In genomic region chr7:26305048-26305868, GRCh38 we compare ENCODE assay signal across 10 cellular contexts. TPM values are rescaled to one million over a fixed set of nuclear protein-coding genes. Genes with fewer than 3 reads are reported as not detected.
A peak's percentile ranks its signal among the peaks of the same experiment; 100 is the strongest.
DNase-seq lines count a peak whose midpoint lies in the region; ATAC-seq and TF ChIP-seq lines count a peak whose summit lies in the region.
"Had no signal": no experiment of that assay in that cellular context is flagged by ENCODE, and none has a peak within 500 bp of the region (broad histone marks: within the 10 kb centered on the region; RNA-seq: fewer than 3 reads in every experiment).

No MANE protein-coding gene starts in this region.

- H3K4me1 ChIP-seq in trophoblast cell (ENCODE audit: control insufficient read depth in 1 of 2, insufficient read depth in 2 of 2, low read length in 2 of 2) = peaks cover 8 to 22% of the 10 kb centered on the region in 2 experiments

- H4K12ac ChIP-seq in trophoblast cell (ENCODE audit: low read depth, low read length) = no peak overlapping the region

- peak overlapping the region; percentile 58 for H3K4me3 Mint-ChIP-seq in activated naive CD8-positive, alpha-beta T cell treated with anti-CD3 and anti-CD28 coated beads, Interleukin-2, amount 10 ng/mL, durations not matched to agents 7 days and 5 days

- H3K79me1 ChIP-seq in trophoblast cell (ENCODE audit: low read length) = peaks cover 11% of the 10 kb centered on the region

- peak overlapping the region; percentile 70 for H4K91ac ChIP-seq in trophoblast cell (ENCODE audit: low read depth, low read length)

- no peak overlapping the region for H3K14ac ChIP-seq in trophoblast cell (ENCODE audit: low read length)

- H3K79me2 ChIP-seq in trophoblast cell (ENCODE audit: control insufficient read depth, insufficient read depth, low read length, poor library complexity) = no peaks in the 10 kb centered on the region

- no peaks in the 10 kb centered on the region for H3K9me3 Mint-ChIP-seq in activated naive CD8-positive, alpha-beta T cell treated with anti-CD3 and anti-CD28 coated beads, Interleukin-2, amount 10 ng/mL, durations not matched to agents 7 days and 5 days

- no peak overlapping the region for H2AK5ac ChIP-seq in trophoblast cell (ENCODE audit: low read length)

- no peak overlapping the region for H2BK5ac ChIP-seq in trophoblast cell (ENCODE audit: low read depth, low read length, poor library complexity)

- H3K9me3 ChIP-seq in trophoblast cell (ENCODE audit: insufficient read depth, low read depth, low read length) = no peaks in the 10 kb centered on the region
- H3K9me3 ChIP-seq: MG63 had no signal

- DNase-seq in Kasumi-1 (lab: John Stamatoyannopoulos, UW) = peak; percentile 83 to 92
- no peak for DNase-seq in activated naive CD8-positive, alpha-beta T cell treated with anti-CD3 and anti-CD28 coated beads, Interleukin-2, amount 10 ng/mL, durations not matched to agents 7 days and 5 days
- DNase-seq in trophoblast cell = peak; percentile 76 to 95
- no peak for DNase-seq in dorsolateral prefrontal cortex
- DNase-seq in central memory CD4-positive, alpha-beta T cell = no peak
- DNase-seq in germinal center (ENCODE audit: low spot score) = no peak
- DNase-seq: MG63, RPMI8226 had no signal

- H4K8ac ChIP-seq in trophoblast cell (ENCODE audit: low read depth, low read length) = peak overlapping the region; percentile 58

- intact Hi-C loops in dorsolateral prefrontal cortex (cut with DNase I) = no loop called here

- peak overlapping the region; percentile 63 for H2BK120ac ChIP-seq in trophoblast cell (ENCODE audit: insufficient read depth, low read length, poor library complexity)

- H3K36me3 Mint-ChIP-seq in activated naive CD8-positive, alpha-beta T cell treated with anti-CD3 and anti-CD28 coated beads, Interleukin-2, amount 10 ng/mL, durations not matched to agents 7 days and 5 days = peaks cover 30% of the 10 kb centered on the region

- H3K27ac ChIP-seq in trophoblast cell (ENCODE audit: low read depth, low read length) (peak overlapping the region; percentile 10), dorsolateral prefrontal cortex (peak overlapping the region in 9 of 59 donors; percentile 7 to 76 (median 38))

- POLR2A ChIA-PET in activated naive CD8-positive, alpha-beta T cell treated with anti-CD3 and anti-CD28 coated beads, Interleukin-2, amount 10 ng/mL, durations not matched to agents 7 days and 5 days (lab: Charles Lee) = interaction anchor here (1.0 to 1.5 kb wide), 3 partner anchors 11 to 105 kb away, joined by 4 to 12 read pairs (median 6); partner anchors contain the start of gene SNX10

- H3K4me3 ChIP-seq in trophoblast cell (ENCODE audit: low read depth, low read length) (no peak overlapping the region), dorsolateral prefrontal cortex (no peak overlapping the region)
- H3K4me3 ChIP-seq: MG63, skin epidermis had no signal

- no peak overlapping the region for H3K23ac ChIP-seq in trophoblast cell (ENCODE audit: low read length)

- WGBS in trophoblast cell (ENCODE audit: extremely low coverage, insufficient coverage, insufficient read length) = no CpG with 5 or more reads among the region's 9 CpGs

- H3K9ac ChIP-seq in trophoblast cell (ENCODE audit: low read length) = no peak overlapping the region

- H3K27me3 ChIP-seq in trophoblast cell (ENCODE audit: insufficient read depth, low read length) (no peaks in the 10 kb centered on the region), dorsolateral prefrontal cortex (no peaks in the 10 kb centered on the region)
- H3K27me3 ChIP-seq: MG63 had no signal

- no peak overlapping the region for H2AFZ ChIP-seq in trophoblast cell (ENCODE audit: insufficient read depth, low read length, poor library complexity)

- TF ChIP-seq CTCF in dorsolateral prefrontal cortex (IDR thresholded peaks at IDR 0.05 in 54 of 56, conservative IDR thresholded peaks at IDR 0.05 in 2 of 56; ENCODE audit: low read depth in 1 of 56, partially characterized antibody in 56 of 56) = no peak

- peak overlapping the region; percentile 83 for H3K27ac Mint-ChIP-seq in activated naive CD8-positive, alpha-beta T cell treated with anti-CD3 and anti-CD28 coated beads, Interleukin-2, amount 10 ng/mL, durations not matched to agents 7 days and 5 days

- no peak overlapping the region for H3K4me2 ChIP-seq in trophoblast cell (ENCODE audit: low read length)

- H3K36me3 ChIP-seq in trophoblast cell (ENCODE audit: control insufficient read depth in 1 of 2, insufficient read depth in 2 of 2, low read length in 2 of 2) = no peaks in the 10 kb centered on the region
- H3K36me3 ChIP-seq: MG63 had no signal

- no peak overlapping the region for H3K18ac ChIP-seq in trophoblast cell (ENCODE audit: low read length)

- peak overlapping the region; percentile 21 for H3K4ac ChIP-seq in trophoblast cell (ENCODE audit: low read depth, low read length)

- ATAC-seq in GM19463 (IDR thresholded peaks at IDR 0.05; ENCODE audit: unreplicated experiment) = peak; percentile 73
- ATAC-seq in activated naive CD8-positive, alpha-beta T cell treated with anti-CD3 and anti-CD28 coated beads, Interleukin-2, amount 10 ng/mL, durations not matched to agents 7 days and 5 days (ENCODE audit: low read depth) = peak; percentile 68

- peaks cover 13% of the 10 kb centered on the region for H3K4me1 Mint-ChIP-seq in activated naive CD8-positive, alpha-beta T cell treated with anti-CD3 and anti-CD28 coated beads, Interleukin-2, amount 10 ng/mL, durations not matched to agents 7 days and 5 days

- no peak overlapping the region for H2BK12ac ChIP-seq in trophoblast cell (ENCODE audit: low read length)

- no peaks in the 10 kb centered on the region for H3K27me3 Mint-ChIP-seq in activated naive CD8-positive, alpha-beta T cell treated with anti-CD3 and anti-CD28 coated beads, Interleukin-2, amount 10 ng/mL, durations not matched to agents 7 days and 5 days

RNA-seq across cellular contexts. Expression of gene SNX10, which starts 13.6 kb away (rescaled TPM):
- total RNA-seq in activated naive CD8-positive, alpha-beta T cell treated with anti-CD3 and anti-CD28 coated beads, Interleukin-2, amount 10 ng/mL, durations not matched to agents 7 days and 5 days = 10 to 100 TPM; 31.0 to 31.6 TPM
- 14.7 and 15.0 TPM in 2 replicates for polyA plus RNA-seq in trophoblast cell (2013)
- 100 to 1,000 TPM in 40 of 120 experiments, 10 to 100 TPM in 80; 12.4 to 140 (median 89.4) TPM for total RNA-seq in dorsolateral prefrontal cortex

Comparison
In these comparisons a context has a peak if more than half of its experiments do, and no peak if none do; other contexts are left out.
1. DNase-seq: peak in Kasumi-1 (2 of 2) and trophoblast cell (2 of 2); none in activated naive CD8-positive, alpha-beta T cell treated with anti-CD3 and anti-CD28 coated beads, Interleukin-2, amount 10 ng/mL, durations not matched to agents 7 days and 5 days (single experiment), dorsolateral prefrontal cortex (0 of 10), central memory CD4-positive, alpha-beta T cell (single experiment) and germinal center (single experiment).